16 cellular contexts compared by ENCODE assay signal in the genomic region with DNA sequence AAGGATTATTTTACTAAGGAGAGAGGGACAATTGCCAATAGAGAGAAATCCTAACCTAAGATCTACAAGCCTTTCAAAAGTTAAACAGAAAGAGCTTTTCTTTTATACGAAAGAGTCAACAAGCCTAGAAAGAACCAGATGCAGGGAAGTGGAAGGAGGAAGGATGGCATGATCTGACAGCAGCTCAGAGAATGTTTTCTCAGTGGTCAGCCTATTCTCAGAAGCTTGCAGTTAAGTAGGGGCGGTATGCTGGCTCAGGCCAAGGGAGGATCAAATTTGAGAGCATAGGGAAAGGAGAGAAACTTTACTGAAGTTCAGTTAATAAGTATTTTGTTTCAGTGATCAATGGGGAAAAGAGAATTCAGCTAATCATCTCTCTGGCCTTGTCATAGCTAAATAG.
DNase-seq lines count a peak whose midpoint lies in the region; ATAC-seq, FAIRE-seq and TF ChIP-seq lines count a peak whose summit lies in the region.
"Had no signal": no experiment of that assay in that cellular context is flagged by ENCODE, and none has a peak within 500 bp of the region (broad histone marks: within the 10 kb centered on the region; RNA-seq: fewer than 3 reads in every experiment).

No MANE protein-coding gene starts in this region.

- no peak overlapping the region for H3K27ac Mint-ChIP-seq in neural progenitor cell
- H3K27ac Mint-ChIP-seq: CD14-positive monocyte; CD8-positive, alpha-beta T cell had no signal

- no peaks in the 10 kb centered on the region for H3K9me3 Mint-ChIP-seq in neural progenitor cell
- H3K9me3 Mint-ChIP-seq: CD8-positive, alpha-beta T cell had no signal

- H3K9me2 ChIP-seq in SK-N-SH = 0 out of 2 replicates have a peak, but pooled peaks cover 4% of the 10 kb centered on the region

- H3K4me2 ChIP-seq in SK-N-SH (no peak overlapping the region), K562 (ENCODE audit: insufficient read depth, low read length) (no peak overlapping the region), neural progenitor cell (peak overlapping the region; percentile 24)

- peaks cover 0 to 2% of the 10 kb centered on the region in 2 experiments; a peak in 1 of 4 replicates for H3K4me1 ChIP-seq in SK-N-SH (ENCODE audit: control insufficient read depth in 1 of 2, insufficient read depth in 2 of 2, low read depth in 1 of 2, low read length in 1 of 2)
- H3K4me1 ChIP-seq in K562 (replicated peaks in 1 of 2; ENCODE audit: control insufficient read depth in 2 of 2, insufficient read depth in 2 of 2, low read length in 2 of 2) = no peaks in the 10 kb centered on the region; a peak in 1 of 5 replicates
- H3K4me1 ChIP-seq in neural progenitor cell = peaks cover 26% of the 10 kb centered on the region

- H3K9ac ChIP-seq in SK-N-SH = no peak overlapping the region
- H3K9ac ChIP-seq in K562 (ENCODE audit: insufficient read depth in 1 of 2, low read depth in 2 of 2, low read length in 2 of 2) = no peak overlapping the region
- no peak overlapping the region for H3K9ac ChIP-seq in neural progenitor cell

- H3F3A ChIP-seq in SK-N-SH (replicated peaks; ENCODE audit: insufficient read depth) = no peaks in the 10 kb centered on the region
- peaks cover 7% of the 10 kb centered on the region for H3F3A ChIP-seq in neural progenitor cell (ENCODE audit: low read depth)

- CTCF ChIA-PET in SK-N-SH (lab: Yijun Ruan, JAX) (no interaction called here), K562 (lab: Yijun Ruan, JAX; ENCODE audit: low intra/inter-chr PET ratio) (no interaction called here)

- TF ChIP-seq POLR2A in K562 (conservative IDR thresholded peaks at IDR 0.05) (no peak), GM12892 (IDR thresholded peaks at IDR 0.05; ENCODE audit: low read depth, low read length) (no peak)

- no peaks in the 10 kb centered on the region for H3K27me3 ChIP-seq in SK-N-SH (ENCODE audit: insufficient read depth)
- no peaks in the 10 kb centered on the region for H3K27me3 ChIP-seq in K562 (ENCODE audit: control insufficient read depth in 2 of 2, insufficient read depth in 2 of 2, low read length in 2 of 2)
- H3K27me3 ChIP-seq in neural progenitor cell = no peaks in the 10 kb centered on the region

- no peaks in the 10 kb centered on the region for H4K20me1 ChIP-seq in SK-N-SH (ENCODE audit: insufficient read depth)
- H4K20me1 ChIP-seq in K562 (replicated peaks; ENCODE audit: control insufficient read depth, insufficient read depth, low read length) = no peaks in the 10 kb centered on the region
- H4K20me1 ChIP-seq in neural progenitor cell (ENCODE audit: low read depth) = no peaks in the 10 kb centered on the region

- H3K9me1 ChIP-seq in K562 (ENCODE audit: control insufficient read depth, insufficient read depth, low read length) = no peaks in the 10 kb centered on the region

- no peak overlapping the region for H3K4me3 Mint-ChIP-seq in neural progenitor cell
- H3K4me3 Mint-ChIP-seq: CD14-positive monocyte; CD8-positive, alpha-beta T cell had no signal

- intact Hi-C loops in K562 (cut with micrococcal nuclease) = no loop called here

- TF ChIP-seq CTCF in SK-N-SH (IDR thresholded peaks at IDR 0.05) = no peak
- no peak for TF ChIP-seq CTCF in K562 (IDR thresholded peaks at IDR 0.05 in 2 of 3, conservative IDR thresholded peaks at IDR 0.05 in 1 of 3; ENCODE audit: insufficient read depth in 2 of 3, low read depth in 1 of 3, low read length in 3 of 3)
- no peak for TF ChIP-seq CTCF in neural progenitor cell (IDR thresholded peaks at IDR 0.05)

- H3K27me3 Mint-ChIP-seq in neural progenitor cell (ENCODE audit: insufficient read depth, low read depth) = no peaks in the 10 kb centered on the region

- in situ Hi-C loops in K562 (cut with MboI) = no loop called here

- no peak for TF ChIP-seq RAD21 in SK-N-SH (IDR thresholded peaks at IDR 0.05; ENCODE audit: low read length)
- no peak for TF ChIP-seq RAD21 in K562 (CRISPR knock-in tag; conservative IDR thresholded peaks at IDR 0.05 in 1 of 2, IDR thresholded peaks at IDR 0.05 in 1 of 2)

- H3K4me1 Mint-ChIP-seq in neural progenitor cell = peaks cover 4% of the 10 kb centered on the region
- H3K4me1 Mint-ChIP-seq: CD14-positive monocyte had no signal

- H3K27ac ChIP-seq in SK-N-SH (ENCODE audit: low read depth in 2 of 2, low read length in 1 of 2) (no peak overlapping the region), K562 (ENCODE audit: extremely low read depth, low read depth, low read length) (no peak overlapping the region), neural progenitor cell (peak overlapping the region; percentile 56)
- H3K27ac ChIP-seq: 22Rv1 had no signal

- ATAC-seq in SK-N-SH treated with all-trans-retinoic acid at 6 μM for 48 hours (no peak), K562 (no peak)
- ATAC-seq: CD8-positive, alpha-beta T cell had no signal

- FAIRE-seq in K562 (lab: Jason Lieb, UNC) = peak; percentile 26
- FAIRE-seq in GM12892 (lab: Jason Lieb, UNC) = no peak
- FAIRE-seq: D721Med had no signal

- 65% methylated on average over 2 of the region's 2 CpGs for WGBS in SK-N-SH (ENCODE audit: low lambda C conversion rate)
- WGBS in K562 (ENCODE audit: insufficient coverage, low coverage, missing lambda C conversion rate) = 25% methylated on average over 2 of the region's 2 CpGs

- no TSS peak for BruUV-seq in K562 (replicated peaks; lab: Mats Ljungman, UMichigan)

- H3K36me3 Mint-ChIP-seq in neural progenitor cell = no peaks in the 10 kb centered on the region
- H3K36me3 Mint-ChIP-seq: CD14-positive monocyte; CD8-positive, alpha-beta T cell had no signal

- no peaks in the 10 kb centered on the region for H3K9me3 ChIP-seq in SK-N-SH
- H3K9me3 ChIP-seq in K562 (replicated peaks; ENCODE audit: control insufficient read depth, insufficient read depth, low read depth, low read length) = no peaks in the 10 kb centered on the region
- H3K9me3 ChIP-seq in neural progenitor cell (ENCODE audit: low read depth) = no peaks in the 10 kb centered on the region

- DNase-seq in SK-N-SH = no peak
- DNase-seq in K562 (ENCODE audit: extremely low read depth in 1 of 4, low spot score in 3 of 4) = no peak
- peak; percentile 39 for DNase-seq in neural progenitor cell (ENCODE audit: low spot score)
- no peak for DNase-seq in GM12892 (ENCODE audit: insufficient read length)
- no peak for DNase-seq in NCI-H1092 treated with DMSO at 0.1 percent for 48 hours (lab: John Stamatoyannopoulos, UW)
- no peak for DNase-seq in DMS153 (lab: John Stamatoyannopoulos, UW)
- no peak for DNase-seq in midbrain (lab: John Stamatoyannopoulos, UW)
- DNase-seq: CD8-positive, alpha-beta T cell; COR-L47; DND-41; GDM1; H7 had no signal

- POLR2A ChIA-PET in SK-N-SH (lab: Yijun Ruan, JAX) (no interaction called here), K562 (lab: Yijun Ruan, JAX) (interaction anchor here (1.5 kb wide), 1 partner anchor 15 kb away, joined by 3 read pairs; no protein-coding TSS in a partner anchor)

- H3K4me3 ChIP-seq in SK-N-SH (ENCODE audit: low read depth in 2 of 2, low read length in 1 of 2) (no peak overlapping the region), K562 (no peak overlapping the region), neural progenitor cell (no peak overlapping the region)

- H2AFZ ChIP-seq in SK-N-SH (ENCODE audit: low read depth) = 0 out of 2 replicates have a peak overlapping the region, but pooled peaks have one; percentile 29
- no peak overlapping the region; the same call in 1 of the 2 replicates for H2AFZ ChIP-seq in K562 (ENCODE audit: low read depth, low read length)
- no peak overlapping the region for H2AFZ ChIP-seq in neural progenitor cell (replicated peaks)

- H3K36me3 ChIP-seq in SK-N-SH (replicated peaks in 1 of 2; ENCODE audit: control insufficient read depth in 1 of 2, insufficient read depth in 2 of 2, low read length in 1 of 2) = no peaks in the 10 kb centered on the region
- H3K36me3 ChIP-seq in K562 (ENCODE audit: control insufficient read depth, insufficient read depth, low read length) = no peaks in the 10 kb centered on the region
- H3K36me3 ChIP-seq in neural progenitor cell = no peaks in the 10 kb centered on the region

- no peaks in the 10 kb centered on the region for H3K79me2 ChIP-seq in SK-N-SH (ENCODE audit: insufficient read depth)
- H3K79me2 ChIP-seq in K562 (ENCODE audit: control insufficient read depth, insufficient read depth, low read length) = no peaks in the 10 kb centered on the region
- no peaks in the 10 kb centered on the region for H3K79me2 ChIP-seq in neural progenitor cell (ENCODE audit: low read depth)

- TF ChIP-seq EP300 in SK-N-SH (IDR thresholded peaks at IDR 0.05; ENCODE audit: borderline replicate concordance in 1 of 2, low read depth in 1 of 2, low read length in 1 of 2) = no peak
- no peak for TF ChIP-seq EP300 in K562 (IDR thresholded peaks at IDR 0.05; ENCODE audit: low read length)

TF ChIP-seq in SK-N-SH, 30 proteins besides CTCF, POLR2A, EP300 and RAD21 (continues in another document):
- TF ChIP-seq SMC3 (IDR thresholded peaks at IDR 0.05; ENCODE audit: low read depth, low read length) = no peak
- no peak for TF ChIP-seq SIN3A (IDR thresholded peaks at IDR 0.05; ENCODE audit: borderline replicate concordance, low read depth, low read length)
- no peak for TF ChIP-seq RXRA (IDR thresholded peaks at IDR 0.05; ENCODE audit: borderline replicate concordance, low read depth)

TF ChIP-seq in SK-N-SH treated with all-trans-retinoic acid at 6 μM for 48 hours, 23 proteins besides CTCF, POLR2A, EP300 and RAD21 (continues in another document):
- TF ChIP-seq PPARA (CRISPR knock-in tag; IDR thresholded peaks at IDR 0.05; ENCODE audit: borderline replicate concordance) = no peak
- no peak for TF ChIP-seq BACH2 (CRISPR knock-in tag; IDR thresholded peaks at IDR 0.05; ENCODE audit: borderline replicate concordance)
- TF ChIP-seq ZFP3 (CRISPR knock-in tag; IDR thresholded peaks at IDR 0.05) = no peak

TF ChIP-seq in K562, 482 proteins besides CTCF, POLR2A, EP300 and RAD21 (continues in another document):
- TF ChIP-seq SUPT5H (IDR thresholded peaks at IDR 0.05) (no peak), ZFP1 (CRISPR knock-in tag; IDR thresholded peaks at IDR 0.05) (no peak), BCOR (IDR thresholded peaks at IDR 0.05) (no peak)
- TF ChIP-seq, protein P1, sequence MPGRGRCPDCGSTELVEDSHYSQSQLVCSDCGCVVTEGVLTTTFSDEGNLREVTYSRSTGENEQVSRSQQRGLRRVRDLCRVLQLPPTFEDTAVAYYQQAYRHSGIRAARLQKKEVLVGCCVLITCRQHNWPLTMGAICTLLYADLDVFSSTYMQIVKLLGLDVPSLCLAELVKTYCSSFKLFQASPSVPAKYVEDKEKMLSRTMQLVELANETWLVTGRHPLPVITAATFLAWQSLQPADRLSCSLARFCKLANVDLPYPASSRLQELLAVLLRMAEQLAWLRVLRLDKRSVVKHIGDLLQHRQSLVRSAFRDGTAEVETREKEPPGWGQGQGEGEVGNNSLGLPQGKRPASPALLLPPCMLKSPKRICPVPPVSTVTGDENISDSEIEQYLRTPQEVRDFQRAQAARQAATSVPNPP (IDR thresholded peaks at IDR 0.05; ENCODE audit: borderline replicate concordance, insufficient read depth, insufficient read length) = no peak
